Comparison of ENCODE assay signal across 1 cellular context in genomic region chr4:110742148-110742547, GRCh38.
TF ChIP-seq lines count a peak whose summit lies in the region.

No MANE protein-coding gene starts in this region.

TF ChIP-seq in IMR-90, 13 proteins besides CTCF, POLR2A, EP300 and RAD21 (continued from another document):
- no peak for TF ChIP-seq ELK1 (IDR thresholded peaks at IDR 0.05; ENCODE audit: borderline replicate concordance, low read depth, low read length)
- TF ChIP-seq BHLHE40 (IDR thresholded peaks at IDR 0.05; ENCODE audit: low read depth, low read length): no peak
- no peak for TF ChIP-seq MAFK (IDR thresholded peaks at IDR 0.05; ENCODE audit: low read depth, low read length)
TF ChIP-seq in IMR-90: peak in this region for 0.
